Comparison of ENCODE assay signal across 29 cellular contexts in the genomic region with DNA sequence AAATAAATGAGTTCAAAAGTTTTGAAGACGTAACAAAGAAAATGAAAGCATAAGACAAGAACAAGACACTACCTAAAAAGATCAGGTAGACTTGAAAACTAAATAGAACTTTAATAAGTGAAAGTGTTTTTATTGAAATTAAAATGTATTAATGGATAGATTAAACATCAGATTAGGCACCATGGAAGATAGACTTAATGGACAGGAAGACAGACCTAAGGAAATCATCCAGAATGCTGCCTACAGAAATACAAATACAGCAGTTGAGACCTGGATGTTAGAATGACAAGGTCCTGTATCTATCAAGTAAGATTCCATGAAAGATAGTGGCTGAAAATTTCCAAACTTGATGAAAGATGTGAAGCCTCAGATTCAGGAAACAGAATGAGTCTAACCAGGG.
"Had no signal": no experiment of that assay in that cellular context is flagged by ENCODE, and none has a peak within 500 bp of the region (broad histone marks: within the 10 kb centered on the region; RNA-seq: fewer than 3 reads in every experiment).

No MANE protein-coding gene starts in this region.

- H3K27me3 ChIP-seq: right atrium auricular region, right lobe of liver, uterus had no signal

- H3K27me3 Mint-ChIP-seq: progenitor cell of endocrine pancreas had no signal

- H3K27ac ChIP-seq: left lung, lower lobe of right lung, neutrophil, parathyroid adenoma, right atrium auricular region, right lobe of liver, thoracic aorta, tibial artery, upper lobe of right lung, uterus had no signal

- DNase-seq: hippocampal formation; kidney glomerular epithelial cell; left colon; left lung; lower lobe of right lung; mammary epithelial cell; mesenchymal stem cell; naive thymus-derived CD8-positive, alpha-beta T cell; occipital lobe; right lobe of liver; stimulated activated CD4-positive, alpha-beta T cell treated with anti-CD3 and anti-CD28 coated beads, Interleukin-1b, Interleukin-23, amount 100 ng/mL, for 48 hours; stimulated activated CD4-positive, alpha-beta T cell treated with anti-CD3 and anti-CD28 coated beads, Interleukin-2, amount 100 ng/mL, for 48 hours; stimulated activated CD4-positive, alpha-beta T cell treated with anti-CD3 and anti-CD28 coated beads, Interleukin-4, amount 100 ng/mL, for 4 hours; stimulated activated CD8-positive, alpha-beta memory T cell treated with anti-CD3 and anti-CD28 coated beads, Interleukin-4, amount 100 ng/mL, for 48 hours; stimulated activated naive CD4-positive, alpha-beta T cell treated with Interleukin-2 at 50 U/mL for 16 hours; stimulated activated naive CD8-positive, alpha-beta T cell treated with anti-CD3 and anti-CD28 coated beads, Interleukin-15, amount 100 ng/mL, for 72 hours; tibial artery; trophoblast cell; upper lobe of right lung; uterus had no signal

- H3K27ac Mint-ChIP-seq: naive thymus-derived CD8-positive, alpha-beta T cell; nephron; progenitor cell of endocrine pancreas; stimulated activated memory B cell treated with anti-CD40 and anti-IgM and Interleukin-4, amounts not matched to agents 10 μg/mL and 1 μg/mL and 100 μg/mL, for 72 hours; stimulated activated naive CD8-positive, alpha-beta T cell treated with anti-CD3 and anti-CD28 coated beads, Interleukin-15, amount 100 ng/mL, for 72 hours had no signal

- H3K4me3 Mint-ChIP-seq: naive thymus-derived CD8-positive, alpha-beta T cell; nephron; neural crest cell; stimulated activated memory B cell treated with anti-CD40 and anti-IgM and Interleukin-4, amounts not matched to agents 10 μg/mL and 1 μg/mL and 100 μg/mL, for 72 hours; stimulated activated naive CD8-positive, alpha-beta T cell treated with anti-CD3 and anti-CD28 coated beads, Interleukin-15, amount 100 ng/mL, for 72 hours had no signal

- H3K4me3 ChIP-seq: left lung, lower lobe of right lung, right atrium auricular region, right lobe of liver, smooth muscle cell, thoracic aorta, tibial artery, upper lobe of right lung, uterus had no signal

- ATAC-seq: left colon; left lung; lower lobe of right lung; naive thymus-derived CD8-positive, alpha-beta T cell; right lobe of liver; stimulated activated memory B cell treated with anti-CD40 and anti-IgM and Interleukin-4, amounts not matched to agents 10 μg/mL and 1 μg/mL and 100 μg/mL, for 72 hours; stimulated activated naive CD8-positive, alpha-beta T cell treated with anti-CD3 and anti-CD28 coated beads, Interleukin-15, amount 100 ng/mL, for 72 hours; upper lobe of right lung had no signal
